ENCODE assay signal across 11 cellular contexts in genomic region chr12:47805417-47805816, GRCh38. TPM values are rescaled to one million over a fixed set of nuclear protein-coding genes. Genes with fewer than 3 reads are reported as not detected.
DNase-seq lines count a peak whose midpoint lies in the region; ATAC-seq, FAIRE-seq and TF ChIP-seq lines count a peak whose summit lies in the region.
"Had no signal": no experiment of that assay in that cellular context is flagged by ENCODE, and none has a peak within 500 bp of the region (broad histone marks: within the 10 kb centered on the region; RNA-seq: fewer than 3 reads in every experiment).

No MANE protein-coding gene starts in this region.

- CTCF ChIA-PET in CD4-positive, alpha-beta T cell (lab: Charles Lee), result interaction anchor here (1.3 to 5.3 kb wide), 3 partner anchors 13 to 33 kb away, joined by 4 to 45 read pairs (median 6); no protein-coding TSS in a partner anchor

- H3K4me1 ChIP-seq in psoas muscle (peaks cover 98% of the 10 kb centered on the region), small intestine (ENCODE audit: control insufficient read depth in 2 of 2, insufficient read depth in 1 of 2, low read depth in 1 of 2, low read length in 1 of 2) (peaks cover 0 to 21% of the 10 kb centered on the region in 2 donors)

- WGBS in psoas muscle, 3 donors, result 43 to 68% (median 50%) methylated on average over 2 of the region's 2 CpGs
- WGBS in small intestine, 3 donors, result 45 to 79% (median 72%) methylated on average over 2 of the region's 2 CpGs

- FAIRE-seq in small intestine (lab: Jason Lieb, UNC), result no peak

- no peaks in the 10 kb centered on the region for H3K9me3 Mint-ChIP-seq in CD4-positive, alpha-beta T cell

- no peaks in the 10 kb centered on the region for H3K36me3 ChIP-seq in psoas muscle (ENCODE audit: insufficient read depth in 1 of 2, low read depth in 1 of 2)
- no peaks in the 10 kb centered on the region for H3K36me3 ChIP-seq in small intestine (ENCODE audit: control insufficient read depth in 2 of 2, insufficient read depth in 2 of 2, low read length in 2 of 2)

- H3K36me3 Mint-ChIP-seq in CD4-positive, alpha-beta T cell (ENCODE audit: low read depth), result peaks cover 41% of the 10 kb centered on the region
- no peaks in the 10 kb centered on the region for H3K36me3 Mint-ChIP-seq in T-helper 17 cell (ENCODE audit: low read depth)

- H3K27me3 Mint-ChIP-seq in CD4-positive, alpha-beta T cell, result no peaks in the 10 kb centered on the region
- H3K27me3 Mint-ChIP-seq in T-helper 17 cell, result no peaks in the 10 kb centered on the region

- H3K27ac Mint-ChIP-seq in CD4-positive, alpha-beta T cell, result peak overlapping the region; percentile 96
- H3K27ac Mint-ChIP-seq in T-helper 17 cell, result peak overlapping the region; percentile 100

- DNase-seq in CD4-positive, alpha-beta T cell, result no peak
- no peak for DNase-seq in T-helper 17 cell
- peak; percentile 73 for DNase-seq in fibroblast of gingiva (ENCODE audit: low read depth)
- no peak for DNase-seq in psoas muscle
- no peak for DNase-seq in DMS79 treated with DMSO at 0.1 percent for 48 hours (lab: John Stamatoyannopoulos, UW)
- DNase-seq in small intestine, result no peak
- no peak for DNase-seq in GM13977 (ENCODE audit: low spot score)
- DNase-seq: activated CD4-positive, CD25-positive, alpha-beta regulatory T cell treated with anti-CD3 and anti-CD28 coated beads, Interleukin-2, amount 50 U/mL, for 72 hours; central memory CD4-positive, alpha-beta T cell; MM.1S had no signal

- ATAC-seq in CD4-positive, alpha-beta T cell (ENCODE audit: poor library complexity), result no peak
- ATAC-seq in T-helper 17 cell (no peak), psoas muscle (no peak), HG02840 (IDR thresholded peaks at IDR 0.05; ENCODE audit: low FRiP score, unreplicated experiment) (no peak)

- no peak overlapping the region for H3K4me3 ChIP-seq in psoas muscle
- no peak overlapping the region for H3K4me3 ChIP-seq in small intestine (ENCODE audit: low read depth in 1 of 2, low read length in 2 of 2)

- peaks cover 99% of the 10 kb centered on the region for H3K4me1 Mint-ChIP-seq in CD4-positive, alpha-beta T cell (ENCODE audit: low read depth)
- peaks cover 68% of the 10 kb centered on the region for H3K4me1 Mint-ChIP-seq in T-helper 17 cell

- POLR2A ChIA-PET in CD4-positive, alpha-beta T cell (lab: Charles Lee), result interaction anchor here (2.1 to 6.7 kb wide), 2 partner anchors 8 to 14 kb away, joined by 14 to 110 read pairs; partner anchors contain the start of gene HDAC7

- H3K27ac ChIP-seq in CD4-positive, alpha-beta T cell (ENCODE audit: low read depth, low read length), result peak overlapping the region; percentile 39
- H3K27ac ChIP-seq in psoas muscle (peak overlapping the region; percentile 97), small intestine (ENCODE audit: low read depth in 1 of 2, low read length in 1 of 2) (peak overlapping the region in 1 of 2 donors; percentile 46)

- no peaks in the 10 kb centered on the region for H3K27me3 ChIP-seq in CD4-positive, alpha-beta T cell (ENCODE audit: control insufficient read depth, insufficient read depth, low read length)
- H3K27me3 ChIP-seq in psoas muscle (ENCODE audit: insufficient read depth in 3 of 3, low read length in 2 of 3), result no peaks in the 10 kb centered on the region
- H3K27me3 ChIP-seq in small intestine (ENCODE audit: control insufficient read depth in 2 of 2, insufficient read depth in 2 of 2, low read length in 2 of 2), result no peaks in the 10 kb centered on the region

- H3K9me3 ChIP-seq in CD4-positive, alpha-beta T cell (ENCODE audit: control insufficient read depth, low read length), result no peaks in the 10 kb centered on the region
- H3K9me3 ChIP-seq in T-helper 17 cell (ENCODE audit: control insufficient read depth, low read length, poor library complexity, severe bottlenecking) (no peaks in the 10 kb centered on the region), psoas muscle (no peaks in the 10 kb centered on the region), small intestine (ENCODE audit: control insufficient read depth, low read depth) (no peaks in the 10 kb centered on the region)

- intact Hi-C loops in CD4-positive, alpha-beta T cell (cut with DNase I, micrococcal nuclease), result loop anchor here in 1 of 2 experiments (2.0 kb wide), 1 partner anchor 31 kb away; no protein-coding TSS in a partner anchor
- intact Hi-C loops in psoas muscle (cut with DNase I), result no loop called here

- H3K4me3 Mint-ChIP-seq in CD4-positive, alpha-beta T cell, result peak overlapping the region; percentile 17
- H3K4me3 Mint-ChIP-seq in T-helper 17 cell, result peak overlapping the region; percentile 65

- no peak for TF ChIP-seq CTCF in CD4-positive, alpha-beta T cell (IDR thresholded peaks at IDR 0.05)
- TF ChIP-seq CTCF in psoas muscle (IDR thresholded peaks at IDR 0.05) (no peak), GM13977 (IDR thresholded peaks at IDR 0.05; ENCODE audit: extremely low read depth, insufficient read depth, missing control alignments) (no peak)

- in situ Hi-C loops in GM13977 (cut with MboI; ENCODE audit: low pct_unique_long_range_greater_than_20kb, low sequenced_read_pairs, unreplicated experiment), result no loop called here

RNA-seq across cellular contexts. Expression of gene HDAC7, which starts 14.3 kb away (rescaled TPM):
- 100 to 1,000 TPM; 116 to 122 TPM for total RNA-seq in CD4-positive, alpha-beta T cell
- total RNA-seq in T-helper 17 cell (100 to 1,000 TPM; 129 to 151 TPM), psoas muscle (10 to 100 TPM; 21.4 to 27.8 (median 23.5) TPM)
- polyA plus RNA-seq in psoas muscle (10 to 100 TPM; 11.0 to 25.2 (median 13.6) TPM), small intestine (10 to 100 TPM in 1 of 3 donors, 1 to 10 TPM in 2; 2.2 to 30.3 (median 6.2) TPM)

RNA-seq across cellular contexts. Expression of gene SLC48A1, which starts 32.4 kb away (rescaled TPM):
- total RNA-seq in CD4-positive, alpha-beta T cell, result 1 to 10 TPM; 4.5 to 5.8 TPM
- total RNA-seq in T-helper 17 cell (1 to 10 TPM; 5.9 to 6.9 TPM), psoas muscle (10 to 100 TPM; 21.8 to 28.7 (median 27.3) TPM)
- polyA plus RNA-seq in psoas muscle (10 to 100 TPM; 12.7 to 23.5 (median 19.6) TPM), small intestine (10 to 100 TPM in 1 of 3 donors, 1 to 10 TPM in 2; 5.1 to 12.1 (median 5.4) TPM)

RNA-seq across cellular contexts. Expression of gene RAPGEF3, which starts 46.7 kb away (rescaled TPM):
- total RNA-seq in CD4-positive, alpha-beta T cell, result under 1 TPM; 0.17 to 0.33 TPM
- total RNA-seq in T-helper 17 cell (under 1 TPM; 0.27 to 0.55 TPM), psoas muscle (10 to 100 TPM in 2 of 4 donors, 1 to 10 TPM in 2; 5.1 to 28.8 (median 11.7) TPM)
- polyA plus RNA-seq in psoas muscle (10 to 100 TPM; 11.7 to 29.9 (median 15.0) TPM), small intestine (10 to 100 TPM in 1 of 3 donors, 1 to 10 TPM in 2; 2.5 to 19.8 (median 2.7) TPM)

Comparison
In these comparisons a context has a peak if more than half of its experiments do, and no peak if none do; other contexts are left out.
1. RNA of gene HDAC7, which starts 14.3 kb away (total RNA-seq): 129 to 151 TPM in T-helper 17 cell and 116 to 122 TPM in CD4-positive, alpha-beta T cell; 21.4 to 27.8 TPM in psoas muscle; every median in the first group is over 4 times any median in the second.